In genomic region chr9:91060520-91061343, GRCh38 we compare ENCODE assay signal across 9 cellular contexts.
DNase-seq lines count a peak whose midpoint lies in the region; ATAC-seq and TF ChIP-seq lines count a peak whose summit lies in the region.
"Had no signal": no experiment of that assay in that cellular context is flagged by ENCODE, and none has a peak within 500 bp of the region (broad histone marks: within the 10 kb centered on the region; RNA-seq: fewer than 3 reads in every experiment).

No MANE protein-coding gene starts in this region.

- H3K4me3 Mint-ChIP-seq in osteocyte (ENCODE audit: unreplicated experiment), result peak overlapping the region; percentile 24

- no peaks in the 10 kb centered on the region for H3K36me3 Mint-ChIP-seq in osteocyte (ENCODE audit: unreplicated experiment)

- TF ChIP-seq CTCF in osteocyte (IDR thresholded peaks at IDR 0.05) (no peak), GM20000 (IDR thresholded peaks at IDR 0.05; ENCODE audit: extremely low read depth, missing control alignments) (no peak)

- no peaks in the 10 kb centered on the region for H3K9me3 Mint-ChIP-seq in osteocyte (ENCODE audit: unreplicated experiment)
- H3K9me3 Mint-ChIP-seq: activated naive CD4-positive, alpha-beta T cell treated with anti-CD3 and anti-CD28 coated beads, Interleukin-2, amount 50 U/mL, for 72 hours had no signal

- peaks cover 42% of the 10 kb centered on the region for H3K4me1 Mint-ChIP-seq in osteocyte (ENCODE audit: unreplicated experiment)

- DNase-seq in COR-L47 (lab: John Stamatoyannopoulos, UW) (peak; percentile 56), NCI-H2029 treated with DMSO at 0.1 percent for 48 hours (lab: John Stamatoyannopoulos, UW) (peak; percentile 90), dermis blood vessel endothelial cell (peak; percentile 90), osteocyte (ENCODE audit: extremely low spot score, unreplicated experiment) (no peak), DMS114 treated with DMSO at 0.1 percent for 48 hours (lab: John Stamatoyannopoulos, UW; ENCODE audit: unreplicated experiment) (no peak), GM20000 (ENCODE audit: low spot score) (no peak)
- no peak for DNase-seq in activated naive CD4-positive, alpha-beta T cell (lab: John Stamatoyannopoulos, UW)

- no peak for ATAC-seq in HG03025 (IDR thresholded peaks at IDR 0.05; ENCODE audit: low FRiP score, unreplicated experiment)

- no peaks in the 10 kb centered on the region for H3K27me3 Mint-ChIP-seq in osteocyte (ENCODE audit: unreplicated experiment)

- peak overlapping the region; percentile 84 for H3K27ac Mint-ChIP-seq in osteocyte (ENCODE audit: unreplicated experiment)

Comparison
In these comparisons a context has a peak if more than half of its experiments do, and no peak if none do; other contexts are left out.
1. DNase-seq: peak in COR-L47 (single experiment), NCI-H2029 treated with DMSO at 0.1 percent for 48 hours (single experiment) and dermis blood vessel endothelial cell (single experiment); none in osteocyte (single experiment), DMS114 treated with DMSO at 0.1 percent for 48 hours (single experiment), GM20000 (single experiment) and activated naive CD4-positive, alpha-beta T cell (0 of 4).